ENCODE assay signal across 10 cellular contexts in the genomic region with DNA sequence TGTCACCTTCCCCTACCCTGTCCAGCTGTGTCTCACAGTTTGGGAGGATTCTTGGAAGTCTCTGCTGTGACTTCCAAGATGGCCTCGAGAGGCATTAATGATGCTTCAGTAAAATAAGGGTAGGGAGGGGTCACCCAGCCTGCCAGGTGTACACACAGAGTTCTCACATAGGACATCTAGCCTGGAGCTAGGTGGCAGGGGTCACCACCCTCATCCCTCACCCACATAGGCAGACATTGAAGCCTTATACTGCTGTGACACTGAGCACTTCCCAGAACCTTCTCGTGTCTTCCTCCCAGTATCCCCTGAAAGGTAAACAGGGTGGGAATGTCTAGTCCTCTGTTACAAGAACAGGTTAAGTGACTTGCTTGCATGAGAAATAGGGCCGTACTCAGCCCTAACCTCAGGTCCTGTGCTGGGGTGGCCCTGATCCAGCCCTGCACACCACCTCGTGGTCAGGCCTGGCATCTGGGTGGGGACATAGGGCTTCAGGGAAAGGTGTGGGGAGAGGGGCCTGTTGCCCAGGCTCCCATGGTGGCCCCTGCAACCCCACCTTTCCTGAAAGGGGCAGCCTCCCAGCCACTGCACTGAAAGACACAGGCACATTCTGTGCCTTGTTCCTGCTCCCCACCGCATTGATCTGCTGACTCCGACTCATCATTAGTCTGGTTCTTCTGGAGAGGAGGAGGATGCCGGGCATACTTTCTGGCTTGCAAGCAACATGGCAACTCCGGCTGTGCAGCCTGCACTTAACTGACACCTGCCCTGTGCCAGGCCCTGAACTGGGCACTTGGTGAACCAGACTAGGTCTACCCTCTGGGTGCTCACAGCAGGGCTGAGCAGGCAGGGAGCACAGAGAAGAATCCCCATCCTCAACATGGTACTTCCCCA. TPM values are rescaled to one million over a fixed set of nuclear protein-coding genes. Genes with fewer than 3 reads are reported as not detected.
A peak's percentile ranks its signal among the peaks of the same experiment; 100 is the strongest.
DNase-seq lines count a peak whose midpoint lies in the region; ATAC-seq and TF ChIP-seq lines count a peak whose summit lies in the region.
"Had no signal": no experiment of that assay in that cellular context is flagged by ENCODE, and none has a peak within 500 bp of the region (broad histone marks: within the 10 kb centered on the region; RNA-seq: fewer than 3 reads in every experiment).

No MANE protein-coding gene starts in this region.

- TF ChIP-seq CTCF in AG04449 (IDR thresholded peaks at IDR 0.05; ENCODE audit: insufficient read depth, low read length, missing control alignments) (no peak), colonic mucosa (IDR thresholded peaks at IDR 0.05) (no peak)

- no peaks in the 10 kb centered on the region for H3K9me3 ChIP-seq in colonic mucosa

- peak overlapping the region; percentile 25 for H3K56ac ChIP-seq in mesendoderm (ENCODE audit: low read length)

- H2BK120ac ChIP-seq in mesendoderm (ENCODE audit: low read depth, low read length): no peak overlapping the region

- DNase-seq in AG04449 (ENCODE audit: low read depth, low spot score) (peak; percentile 41), HS-5 (ENCODE audit: low read depth) (peak; percentile 51), colonic mucosa (no peak), mesendoderm (peak; percentile 29), NCI-H510A treated with DMSO at 0.1 percent for 48 hours (lab: John Stamatoyannopoulos, UW) (no peak)
- DNase-seq: activated CD8-positive, alpha-beta T cell treated with anti-CD3 and anti-CD28 coated beads, Interleukin-2, amount 10 ng/mL, durations not matched to agents 7 days and 5 days had no signal

- no peak overlapping the region for H4K8ac ChIP-seq in mesendoderm (ENCODE audit: low read depth, low read length)

- no peak overlapping the region for H2AK5ac ChIP-seq in mesendoderm (ENCODE audit: low read length)

- POLR2A ChIA-PET in AG04449 (lab: Yijun Ruan, JAX): no interaction called here

- H3K27me3 ChIP-seq in colonic mucosa: no peaks in the 10 kb centered on the region
- H3K27me3 ChIP-seq in mesendoderm (ENCODE audit: insufficient read depth, low read length, poor library complexity): no peaks in the 10 kb centered on the region

- peaks cover 3% of the 10 kb centered on the region for H3K79me1 ChIP-seq in mesendoderm (ENCODE audit: low read length)

- H3K36me3 ChIP-seq in colonic mucosa (no peaks in the 10 kb centered on the region), mesendoderm (ENCODE audit: control insufficient read depth, insufficient read depth, low read length) (no peaks in the 10 kb centered on the region)

- no CpG with 5 or more reads among the region's 8 CpGs for WGBS in mesendoderm (ENCODE audit: extremely low coverage, insufficient coverage, low lambda C conversion rate)

- ATAC-seq in HG02759 (IDR thresholded peaks at IDR 0.05; ENCODE audit: unreplicated experiment) (no peak), GM21717 (IDR thresholded peaks at IDR 0.05; ENCODE audit: unreplicated experiment) (no peak), HG03196 (IDR thresholded peaks at IDR 0.05; ENCODE audit: unreplicated experiment) (no peak)
- ATAC-seq: activated CD8-positive, alpha-beta T cell treated with anti-CD3 and anti-CD28 coated beads, Interleukin-2, amount 10 ng/mL, durations not matched to agents 7 days and 5 days had no signal

- no peak overlapping the region for H3K4me2 ChIP-seq in mesendoderm (ENCODE audit: low read length)

- H2BK5ac ChIP-seq in mesendoderm (ENCODE audit: low read length): no peak overlapping the region

- no peak overlapping the region for H2BK15ac ChIP-seq in mesendoderm (replicated peaks; ENCODE audit: low read depth)

- H3K4me3 ChIP-seq in AG04449 (ENCODE audit: low read depth, low read length): no peak overlapping the region
- no peak overlapping the region for H3K4me3 ChIP-seq in colonic mucosa
- H3K4me3 ChIP-seq in mesendoderm (ENCODE audit: low read length): no peak overlapping the region

- H3K27ac ChIP-seq in colonic mucosa (peak overlapping the region; percentile 61), mesendoderm (ENCODE audit: low read depth, low read length) (no peak overlapping the region)

- H3K79me2 ChIP-seq in mesendoderm (ENCODE audit: control insufficient read depth, insufficient read depth, low read length): peaks cover 6% of the 10 kb centered on the region

- intact Hi-C loops in colonic mucosa (cut with DNase I): loop anchor here (2.0 to 5.0 kb wide), 2 partner anchors 99 to 285 kb away; no protein-coding TSS in a partner anchor

- CTCF ChIA-PET in AG04449 (lab: Yijun Ruan, JAX): interaction anchor here (0.7 to 5.6 kb wide), 15 partner anchors 8 to 273 kb away, joined by 3 to 23 read pairs (median 3); a partner anchor contains a TSS

- H3K4me1 ChIP-seq in colonic mucosa: peaks cover 17% of the 10 kb centered on the region
- peaks cover 17% of the 10 kb centered on the region for H3K4me1 ChIP-seq in mesendoderm (ENCODE audit: control insufficient read depth, low read depth, low read length)

- no peak overlapping the region for H3K23ac ChIP-seq in mesendoderm (ENCODE audit: low read length)

- H3K18ac ChIP-seq in mesendoderm (ENCODE audit: low read length): no peak overlapping the region

- H3K4ac ChIP-seq in mesendoderm (ENCODE audit: low read depth, low read length): no peak overlapping the region

- no peak overlapping the region for H4K5ac ChIP-seq in mesendoderm (ENCODE audit: low read length)

- H3K9ac ChIP-seq in colonic mucosa (ENCODE audit: low read depth in 2 of 2, low read length in 2 of 2) (peak overlapping the region in 1 of 2 donors; percentile 44), mesendoderm (ENCODE audit: low read length) (no peak overlapping the region)

RNA-seq across cellular contexts. Expression of a gene that starts 3.6 kb away (rescaled TPM):
- 100 to 1,000 TPM in 1 of 2 donors, 10 to 100 TPM in 1; 79.2 to 126 TPM for total RNA-seq in colonic mucosa
- polyA plus RNA-seq in mesendoderm (2013, experiment 1 of 2): 20.9 TPM
- 20.0 TPM for polyA plus RNA-seq in mesendoderm (2013, experiment 2 of 2)

RNA-seq across cellular contexts. Expression of a gene that starts 20.7 kb away (rescaled TPM):
- total RNA-seq in colonic mucosa: 10 to 100 TPM; 34.2 to 49.8 TPM
- polyA plus RNA-seq in mesendoderm (2013, experiment 1 of 2): 61.7 TPM
- 60.1 TPM for polyA plus RNA-seq in mesendoderm (2013, experiment 2 of 2)

RNA-seq across cellular contexts. Expression of a gene that starts 21.4 kb away (rescaled TPM):
- 1 to 10 TPM; 3.5 to 5.3 TPM for total RNA-seq in colonic mucosa
- 6.1 TPM for polyA plus RNA-seq in mesendoderm (2013, experiment 1 of 2)
- 7.0 TPM for polyA plus RNA-seq in mesendoderm (2013, experiment 2 of 2)

RNA-seq across cellular contexts. Expression of a gene that starts 51.0 kb away (rescaled TPM):
- total RNA-seq in colonic mucosa: under 1 TPM; 0.05 to 0.69 TPM
- polyA plus RNA-seq in mesendoderm (2013, experiment 1 of 2): 0.06 TPM
- polyA plus RNA-seq in mesendoderm (2013, experiment 2 of 2): under 0.01 TPM
- total RNA-seq: activated CD8-positive, alpha-beta T cell treated with anti-CD3 and anti-CD28 coated beads, Interleukin-2, amount 10 ng/mL, durations not matched to agents 7 days and 5 days; aorta had no signal
- polyA plus RNA-seq: aorta had no signal

Comparison
In these comparisons a context has a peak if more than half of its experiments do, and no peak if none do; other contexts are left out.
1. DNase-seq: peak in AG04449 (single experiment), HS-5 (single experiment) and mesendoderm (single experiment); none in colonic mucosa (single experiment) and NCI-H510A treated with DMSO at 0.1 percent for 48 hours (single experiment).